28 cellular contexts compared by ENCODE assay signal in the genomic region with DNA sequence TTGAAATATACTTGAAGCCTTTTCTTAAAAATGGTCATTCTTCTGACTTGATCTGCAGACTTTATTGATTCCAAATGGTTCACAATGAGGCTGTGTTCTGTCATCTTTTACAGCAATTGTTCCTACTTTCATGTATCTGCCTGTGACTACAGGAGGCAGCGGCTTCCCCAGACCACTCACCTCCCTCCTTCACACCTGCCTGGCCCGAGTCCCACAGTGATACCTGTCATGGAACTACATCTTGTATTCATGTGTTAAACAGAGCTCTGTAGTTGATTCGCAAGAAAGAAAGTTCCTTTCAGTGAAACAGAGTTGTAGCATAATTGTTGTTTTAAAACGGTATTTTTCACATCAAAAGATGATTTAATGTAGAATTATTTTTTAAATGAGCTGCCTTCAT.
"Had no signal": no experiment of that assay in that cellular context is flagged by ENCODE, and none has a peak within 500 bp of the region (broad histone marks: within the 10 kb centered on the region; RNA-seq: fewer than 3 reads in every experiment).

No MANE protein-coding gene starts in this region.

- H3K36me3 ChIP-seq: brain microvascular endothelial cell, esophagus muscularis mucosa, gastrocnemius medialis, heart left ventricle had no signal

- H3K9me3 Mint-ChIP-seq: activated CD8-positive, alpha-beta T cell treated with anti-CD3 and anti-CD28 coated beads for 36 hours; activated T-cell treated with anti-CD3 and anti-CD28 coated beads, Interleukin-2, amount 50 U/mL, for 4 hours; activated T-helper 17 cell treated with anti-CD3 and anti-CD28 coated beads, Interleukin-2, amount 50 U/mL, for 72 hours; central memory CD8-positive, alpha-beta T cell had no signal

- ATAC-seq: activated CD8-positive, alpha-beta T cell treated with anti-CD3 and anti-CD28 coated beads for 36 hours; activated T-cell treated with anti-CD3 and anti-CD28 coated beads, Interleukin-2, amount 50 U/mL, for 4 hours; activated T-helper 17 cell treated with anti-CD3 and anti-CD28 coated beads, Interleukin-2, amount 50 U/mL, for 72 hours; foreskin keratinocyte; gastrocnemius medialis; heart left ventricle had no signal

- H3K4me3 ChIP-seq: coronary artery, dorsolateral prefrontal cortex, esophagus muscularis mucosa, gastrocnemius medialis, heart left ventricle had no signal

- H3K27me3 Mint-ChIP-seq: activated CD8-positive, alpha-beta T cell treated with anti-CD3 and anti-CD28 coated beads for 36 hours; activated naive CD8-positive, alpha-beta T cell; activated T-helper 17 cell treated with anti-CD3 and anti-CD28 coated beads, Interleukin-2, amount 50 U/mL, for 72 hours; central memory CD8-positive, alpha-beta T cell; dendritic cell treated with granulocyte-macrophage colony-stimulating factor and Interleukin-4, amounts not matched to agents 40 ng/mL and 50 ng/mL, for 4 days had no signal

- DNase-seq: activated CD4-positive, alpha-beta T cell treated with anti-CD3 and anti-CD28 coated beads for 1 hour; activated CD4-positive, alpha-beta T cell treated with anti-CD3 and anti-CD28 coated beads for 4 hours; activated CD4-positive, alpha-beta T cell treated with anti-CD3 and anti-CD28 coated beads, Interleukin-2, amount 50 U/mL, for 1 hour; activated CD4-positive, alpha-beta T cell treated with anti-CD3 and anti-CD28 coated beads, Interleukin-2, amount 50 U/mL, for 48 hours; activated CD8-positive, alpha-beta memory T cell treated with anti-CD3 and anti-CD28 coated beads for 24 hours; activated CD8-positive, alpha-beta T cell treated with anti-CD3 and anti-CD28 coated beads for 36 hours; activated effector memory CD4-positive, alpha-beta T cell treated with Interleukin-2 at 50 U/mL for 16 hours; activated gamma-delta T cell treated with Interleukin-2 at 50 U/mL for 16 hours; activated naive CD4-positive, alpha-beta T cell treated with anti-CD3 and anti-CD28 coated beads, Interleukin-2, amount 50 U/mL, for 16 hours; activated naive CD4-positive, alpha-beta T cell treated with Interleukin-2 at 50 U/mL for 16 hours; activated T-cell treated with anti-CD3 and anti-CD28 coated beads, Interleukin-2, amount 50 U/mL, for 4 hours; amniotic stem cell; anterior cingulate cortex; brain microvascular endothelial cell; dorsolateral prefrontal cortex; effector memory CD4-positive, alpha-beta T cell; erythroblast; foreskin keratinocyte; gastrocnemius medialis; glutamatergic neuron; heart left ventricle; T-helper 2 cell had no signal

- H3K27ac ChIP-seq: brain microvascular endothelial cell, coronary artery, dorsolateral prefrontal cortex, esophagus muscularis mucosa, foreskin keratinocyte, gastrocnemius medialis, heart left ventricle had no signal

- H3K9me3 ChIP-seq: esophagus muscularis mucosa, gastrocnemius medialis, heart left ventricle had no signal

- H3K4me1 ChIP-seq: foreskin keratinocyte had no signal

- H3K4me1 Mint-ChIP-seq: activated T-helper 17 cell treated with anti-CD3 and anti-CD28 coated beads, Interleukin-2, amount 50 U/mL, for 72 hours; central memory CD8-positive, alpha-beta T cell had no signal

- H3K4me3 Mint-ChIP-seq: activated CD8-positive, alpha-beta T cell treated with anti-CD3 and anti-CD28 coated beads for 36 hours; activated naive CD8-positive, alpha-beta T cell; activated T-cell treated with anti-CD3 and anti-CD28 coated beads, Interleukin-2, amount 50 U/mL, for 4 hours; activated T-helper 17 cell treated with anti-CD3 and anti-CD28 coated beads, Interleukin-2, amount 50 U/mL, for 72 hours; central memory CD8-positive, alpha-beta T cell; dendritic cell treated with granulocyte-macrophage colony-stimulating factor and Interleukin-4, amounts not matched to agents 40 ng/mL and 50 ng/mL, for 4 days had no signal

- H3K27me3 ChIP-seq: brain microvascular endothelial cell, dorsolateral prefrontal cortex, esophagus muscularis mucosa, foreskin keratinocyte, gastrocnemius medialis, heart left ventricle had no signal

- H3K27ac Mint-ChIP-seq: activated CD8-positive, alpha-beta T cell treated with anti-CD3 and anti-CD28 coated beads for 36 hours; activated naive CD8-positive, alpha-beta T cell; activated T-helper 17 cell treated with anti-CD3 and anti-CD28 coated beads, Interleukin-2, amount 50 U/mL, for 72 hours; dendritic cell treated with granulocyte-macrophage colony-stimulating factor and Interleukin-4, amounts not matched to agents 40 ng/mL and 50 ng/mL, for 4 days had no signal
